In genomic region chr10:97425964-97426775, GRCh38 we compare ENCODE assay signal across 8 cellular contexts. TPM values are rescaled to one million over a fixed set of nuclear protein-coding genes. Genes with fewer than 3 reads are reported as not detected.
DNase-seq lines count a peak whose midpoint lies in the region; ATAC-seq and TF ChIP-seq lines count a peak whose summit lies in the region.

TSS of gene PGAM1 (plus strand) at chr10:97426191. CDS start at chr10:97426308, 117 bp downstream.

- peak; percentile 81 for ATAC-seq in HG03432 (IDR thresholded peaks at IDR 0.05; ENCODE audit: unreplicated experiment)

- TF ChIP-seq POLR2A in GM19099 (IDR thresholded peaks at IDR 0.05; ENCODE audit: extremely low read depth, insufficient read length, low read depth), result peak; percentile 69

- DNase-seq in Ammon's horn (ENCODE audit: low spot score) (peak; percentile 98), NCI-H460 (ENCODE audit: extremely low read depth, low read depth) (peak; percentile 96), cerebellum (ENCODE audit: low spot score) (peak; percentile 98), kidney glomerular epithelial cell (lab: John Stamatoyannopoulos, UW) (peak; percentile 97)
- peak; percentile 97 for DNase-seq in activated CD4-positive, alpha-beta T cell treated with anti-CD3 and anti-CD28 coated beads for 1 hour
- DNase-seq in stimulated activated CD4-positive, alpha-beta T cell treated with anti-CD3 and anti-CD28 coated beads, Interleukin-1b, Interleukin-23, amount 100 ng/mL, for 1 hour (ENCODE audit: low read depth in 2 of 2), result peak; percentile 87 to 90

RNA-seq across cellular contexts. Expression of gene PGAM1, which starts in this region (rescaled TPM):
- 432 and 436 TPM in 2 replicates for total RNA-seq in NCI-H460 (2014; rRNA removed; shearing (Covaris generic))
- polyA plus RNA-seq in NCI-H460 (2014; cell fraction: nucleus; rRNA removed), result 590 and 685 TPM in 2 replicates
- total RNA-seq in cerebellum, result 96.3 TPM

Comparison
In these comparisons a context has a peak if more than half of its experiments do, and no peak if none do; other contexts are left out.
1. Peak in every context shown above with its lines: DNase-seq and ATAC-seq.